ENCODE assay signal across 11 cellular contexts in genomic region chr17:1764705-1765104, GRCh38. TPM values are rescaled to one million over a fixed set of nuclear protein-coding genes. Genes with fewer than 3 reads are reported as not detected.
A peak's percentile ranks its signal among the peaks of the same experiment; 100 is the strongest.
DNase-seq lines count a peak whose midpoint lies in the region; ATAC-seq, FAIRE-seq and TF ChIP-seq lines count a peak whose summit lies in the region.
"Not testable (repeated sequence)": the region's sequence is repeated elsewhere in the genome, so short reads cannot be mapped to it uniquely, and the experiment has no call there.
"Had no signal": no experiment of that assay in that cellular context is flagged by ENCODE, and none has a peak within 500 bp of the region (broad histone marks: within the 10 kb centered on the region; RNA-seq: fewer than 3 reads in every experiment).

No MANE protein-coding gene starts in this region.

- not testable (repeated sequence) for H3K9me2 ChIP-seq in Loucy (replicated peaks; ENCODE audit: low read depth, low read length)

- ATAC-seq in HepG2: not testable (repeated sequence)

- H3K27ac ChIP-seq in ascending aorta: peak overlapping the region; percentile 59 to 69
- H3K27ac ChIP-seq in esophagus muscularis mucosa (replicated peaks in 1 of 4): peak overlapping the region; percentile 77 to 81 (median 80)
- H3K27ac ChIP-seq in HepG2 (ENCODE audit: extremely low read length, insufficient read depth, low read length): peak overlapping the region; percentile 99
- peak overlapping the region; percentile 98 for H3K27ac ChIP-seq in subcutaneous abdominal adipose tissue (ENCODE audit: low read depth, low read length)

- H3K4me2 ChIP-seq in Loucy (ENCODE audit: low read depth, low read length, poor library complexity, severe bottlenecking) (peak overlapping the region; percentile 1), HepG2 (ENCODE audit: low read depth, low read length) (peak overlapping the region; percentile 79)

- H3K36me3 Mint-ChIP-seq in activated CD4-positive, alpha-beta T cell treated with anti-CD3 and anti-CD28 coated beads, Interleukin-2, amount 10 ng/mL, durations not matched to agents 24 days and 14 days (ENCODE audit: low read depth); osteocyte (ENCODE audit: unreplicated experiment): not testable (repeated sequence)

- H3K4me1 Mint-ChIP-seq in activated CD4-positive, alpha-beta T cell treated with anti-CD3 and anti-CD28 coated beads, Interleukin-2, amount 10 ng/mL, durations not matched to agents 24 days and 14 days: peaks cover 25% of the 10 kb centered on the region
- peaks cover 43% of the 10 kb centered on the region for H3K4me1 Mint-ChIP-seq in osteocyte (ENCODE audit: unreplicated experiment)

- not testable (repeated sequence) for DNase-seq in AG10803 (ENCODE audit: low read depth); activated CD4-positive, alpha-beta T cell treated with anti-CD3 and anti-CD28 coated beads, Interleukin-2, amount 10 ng/mL, durations not matched to agents 24 days and 14 days; ascending aorta (ENCODE audit: low spot score in 2 of 2); esophagus muscularis mucosa (ENCODE audit: extremely low spot score); HepG2 (ENCODE audit: low spot score); osteocyte (ENCODE audit: extremely low spot score, unreplicated experiment)

- POLR2A ChIA-PET in HepG2 (lab: Yijun Ruan, JAX): interaction anchor here (1.2 to 13.7 kb wide), 10 partner anchors 12 to 65 kb away, joined by 7 to 480 read pairs (median 80); partner anchors contain the start of genes RPA1, SERPINF2, SMYD4 and WDR81

- CTCF ChIA-PET in HepG2 (lab: Yijun Ruan, JAX; ENCODE audit: low intra/inter-chr PET ratio, low total read pairs): not testable (repeated sequence)

- H3K4me3 ChIP-seq in AG10803 (ENCODE audit: low read length) (peak overlapping the region; percentile 73; the same call in 1 of the 2 replicates), esophagus muscularis mucosa (peak overlapping the region in 1 of 4 donors; percentile 48), HepG2 (replicated peaks in 1 of 3; ENCODE audit: insufficient read depth in 1 of 3, low read depth in 2 of 3, low read length in 3 of 3) (peak overlapping the region in 1 of 3 experiments; percentile 88; a peak in 1 of 6 replicates), subcutaneous abdominal adipose tissue (ENCODE audit: low read depth in 1 of 5, low read length in 5 of 5) (peak overlapping the region in 2 of 5 donors; percentile 67 to 84)
- not testable (repeated sequence) for H3K4me3 ChIP-seq in Loucy (ENCODE audit: low read length, poor library complexity, severe bottlenecking); ascending aorta

- H3K36me3 ChIP-seq in Loucy (ENCODE audit: insufficient read depth, low read length); ascending aorta; esophagus muscularis mucosa: not testable (repeated sequence)
- peaks cover 6 to 12% of the 10 kb centered on the region in 2 experiments; a peak in 4 of 5 replicates for H3K36me3 ChIP-seq in HepG2 (replicated peaks in 1 of 2; ENCODE audit: control insufficient read depth in 1 of 2, insufficient read depth in 2 of 2, low read length in 2 of 2)
- peaks cover 0 to 13% (median 9%) of the 10 kb centered on the region in 5 donors for H3K36me3 ChIP-seq in subcutaneous abdominal adipose tissue (ENCODE audit: control insufficient read depth in 5 of 5, insufficient read depth in 5 of 5, low read length in 5 of 5)

- not testable (repeated sequence) for H3K79me2 ChIP-seq in Loucy (ENCODE audit: insufficient read depth, low read length)
- H3K79me2 ChIP-seq in HepG2 (ENCODE audit: insufficient read depth, low read length): peaks cover 32% of the 10 kb centered on the region

- intact Hi-C loops in activated CD4-positive, alpha-beta T cell treated with anti-CD3 and anti-CD28 coated beads, Interleukin-2, amount 10 ng/mL, durations not matched to agents 24 days and 14 days (cut with micrococcal nuclease): loop anchor here (5.0 kb wide), 1 partner anchor 42 kb away; the partner anchor contains the start of gene WDR81
- intact Hi-C loops in ascending aorta (cut with DNase I); esophagus muscularis mucosa (cut with DNase I); HepG2 (cut with micrococcal nuclease; ENCODE audit: unreplicated experiment): not testable (repeated sequence)

- not testable (repeated sequence) for TF ChIP-seq RAD21 in HepG2 (CRISPR knock-in tag; IDR thresholded peaks at IDR 0.05)

- not testable (repeated sequence) for H4K20me1 ChIP-seq in Loucy (ENCODE audit: insufficient read depth, low read length, poor library complexity, severe bottlenecking); HepG2 (ENCODE audit: insufficient read depth, low read length)

- not testable (repeated sequence) for H3K4me1 ChIP-seq in Loucy (ENCODE audit: insufficient read depth, low read length, poor library complexity, severe bottlenecking); ascending aorta
- peaks cover 17 to 45% (median 42%) of the 10 kb centered on the region in 4 donors for H3K4me1 ChIP-seq in esophagus muscularis mucosa
- H3K4me1 ChIP-seq in HepG2 (ENCODE audit: insufficient read depth, low read length): peaks cover 69% of the 10 kb centered on the region
- H3K4me1 ChIP-seq in subcutaneous abdominal adipose tissue (ENCODE audit: control insufficient read depth in 5 of 5, insufficient read depth in 5 of 5, low read length in 5 of 5): peaks cover 8 to 63% (median 52%) of the 10 kb centered on the region in 5 donors

- WGBS in esophagus muscularis mucosa: 79% methylated on average over 7 of the region's 7 CpGs
- 99% methylated on average over 7 of the region's 7 CpGs for WGBS in HepG2 (ENCODE audit: low lambda C conversion rate)

- not testable (repeated sequence) for TF ChIP-seq POLR2A in esophagus muscularis mucosa (IDR thresholded peaks at IDR 0.05; ENCODE audit: low read depth); HepG2 (IDR thresholded peaks at IDR 0.05; ENCODE audit: insufficient read depth in 1 of 2, low read depth in 2 of 2, low read length in 2 of 2)

- not testable (repeated sequence) for H3K27me3 Mint-ChIP-seq in activated CD4-positive, alpha-beta T cell treated with anti-CD3 and anti-CD28 coated beads, Interleukin-2, amount 10 ng/mL, durations not matched to agents 24 days and 14 days; osteocyte (ENCODE audit: unreplicated experiment)

- not testable (repeated sequence) for H3K27me3 ChIP-seq in Loucy (ENCODE audit: insufficient read depth, low read length, poor library complexity, severe bottlenecking); ascending aorta; HepG2 (ENCODE audit: control insufficient read depth in 1 of 2, insufficient read depth in 2 of 2, low read length in 2 of 2); subcutaneous abdominal adipose tissue (ENCODE audit: control insufficient read depth in 5 of 5, insufficient read depth in 4 of 5, low read length in 5 of 5)
- peaks cover 0 to 44% (median 0%) of the 10 kb centered on the region in 4 donors for H3K27me3 ChIP-seq in esophagus muscularis mucosa

- FAIRE-seq in HepG2 (lab: Jason Lieb, UNC): not testable (repeated sequence)

- not testable (repeated sequence) for TF ChIP-seq CTCF in AG10803 (conservative IDR thresholded peaks at IDR 0.05; ENCODE audit: low read length); Loucy (conservative IDR thresholded peaks at IDR 0.05; ENCODE audit: low read length); ascending aorta (IDR thresholded peaks at IDR 0.05); esophagus muscularis mucosa (IDR thresholded peaks at IDR 0.05); HepG2 (CRISPR knock-in tag; IDR thresholded peaks at IDR 0.05); osteocyte (IDR thresholded peaks at IDR 0.05)

- H3K9me3 ChIP-seq in Loucy (ENCODE audit: insufficient read depth, low read depth, low read length); ascending aorta; esophagus muscularis mucosa; HepG2 (ENCODE audit: low read length); subcutaneous abdominal adipose tissue (ENCODE audit: control insufficient read depth in 5 of 5, low read length in 5 of 5): not testable (repeated sequence)

- H3K9ac ChIP-seq in Loucy (ENCODE audit: low read depth, low read length, poor library complexity, severe bottlenecking); HepG2 (ENCODE audit: insufficient read depth, low read depth, low read length): not testable (repeated sequence)
- H3K9ac ChIP-seq in subcutaneous abdominal adipose tissue (ENCODE audit: low read length in 5 of 5): peak overlapping the region in 3 of 5 donors; percentile 43 to 89 (median 56)

- not testable (repeated sequence) for H3F3A ChIP-seq in Loucy (ENCODE audit: low read depth)

- in situ Hi-C loops in HepG2 (cut with HindIII; ENCODE audit: extremely low pct_ligation_motif_present, low pct_unique_long_range_greater_than_20kb): loop anchor here (5.0 kb wide), 1 partner anchor 47 kb away; no protein-coding TSS in a partner anchor

- BruUV-seq in HepG2 (replicated peaks; lab: Mats Ljungman, UMichigan): not testable (repeated sequence)

- peak overlapping the region; percentile 61 for H3K4me3 Mint-ChIP-seq in activated CD4-positive, alpha-beta T cell treated with anti-CD3 and anti-CD28 coated beads, Interleukin-2, amount 10 ng/mL, durations not matched to agents 24 days and 14 days
- H3K4me3 Mint-ChIP-seq in osteocyte (ENCODE audit: unreplicated experiment): not testable (repeated sequence)

- TF ChIP-seq EP300 in esophagus muscularis mucosa (IDR thresholded peaks at IDR 0.05); HepG2 (IDR thresholded peaks at IDR 0.05; ENCODE audit: low read depth in 2 of 2, low read length in 2 of 2); HepG2 (CRISPR knock-in tag; IDR thresholded peaks at IDR 0.05; ENCODE audit: borderline replicate concordance): not testable (repeated sequence)

- not testable (repeated sequence) for H3K9me3 Mint-ChIP-seq in activated CD4-positive, alpha-beta T cell treated with anti-CD3 and anti-CD28 coated beads, Interleukin-2, amount 10 ng/mL, durations not matched to agents 24 days and 14 days; osteocyte (ENCODE audit: unreplicated experiment)

- H2AFZ ChIP-seq in Loucy (ENCODE audit: low read length): 0 out of 2 replicates have a peak overlapping the region, but pooled peaks have one; percentile 19
- H2AFZ ChIP-seq in HepG2 (ENCODE audit: low read length): not testable (repeated sequence)

- H3K27ac Mint-ChIP-seq in activated CD4-positive, alpha-beta T cell treated with anti-CD3 and anti-CD28 coated beads, Interleukin-2, amount 10 ng/mL, durations not matched to agents 24 days and 14 days: peak overlapping the region; percentile 79
- H3K27ac Mint-ChIP-seq in osteocyte (ENCODE audit: unreplicated experiment): peak overlapping the region; percentile 88

RNA-seq across cellular contexts. Expression of gene SERPINF1, which starts 2.8 kb away (rescaled TPM):
- not detected in 2 replicates for total RNA-seq in activated CD4-positive, alpha-beta T cell treated with anti-CD3 and anti-CD28 coated beads, Interleukin-2, amount 10 ng/mL, durations not matched to agents 24 days and 14 days
- total RNA-seq in ascending aorta: 604 TPM
- total RNA-seq in esophagus muscularis mucosa: 100 to 1,000 TPM; 177 to 464 (median 330) TPM
- total RNA-seq in HepG2 (2016; rRNA removed; fragmentation: Illumina TruSeq; extraction: Trizol): 418 and 853 TPM in 2 replicates
- 177 and 189 TPM in 2 replicates for total RNA-seq in HepG2 (2016; cell fraction: cytosol; rRNA removed; fragmentation: Illumina TruSeq; extraction: Trizol; ENCODE audit: low read depth)
- total RNA-seq in HepG2 (2016; cell fraction: insoluble cytoplasmic fraction; rRNA removed; fragmentation: Illumina TruSeq; extraction: Trizol): 427 and 844 TPM in 2 replicates
- 209 and 251 TPM in 2 replicates for total RNA-seq in HepG2 (2016; cell fraction: membrane; rRNA removed; fragmentation: Illumina TruSeq; extraction: Trizol)
- 690 and 808 TPM in 2 replicates for total RNA-seq in HepG2 (2016; cell fraction: nucleus; rRNA removed; fragmentation: Illumina TruSeq; extraction: Trizol)
- 2,101 and 2,733 TPM in 2 replicates for polyA plus RNA-seq in HepG2 (2011; rRNA removed)
- polyA plus RNA-seq in HepG2 (2011; cell fraction: cytosol; rRNA removed): 2,219 and 2,408 TPM in 2 replicates
- 1,095 and 1,323 TPM in 2 replicates for polyA plus RNA-seq in HepG2 (2011; cell fraction: nucleus; rRNA removed)
- 624 and 785 TPM in 2 replicates for polyA plus RNA-seq in HepG2 (2012)
- 255 and 290 TPM in 2 replicates for polyA plus RNA-seq in HepG2 (2016; cell fraction: cytosol; fragmentation: Illumina TruSeq; extraction: Trizol; ENCODE audit: low read depth)
- polyA plus RNA-seq in HepG2 (2016; cell fraction: insoluble cytoplasmic fraction; fragmentation: Illumina TruSeq; extraction: Trizol; ENCODE audit: low read depth): 625 and 642 TPM in 2 replicates
- polyA plus RNA-seq in HepG2 (2016; cell fraction: membrane; fragmentation: Illumina TruSeq; extraction: Trizol; ENCODE audit: low read depth): 280 and 299 TPM in 2 replicates
- 1,428 and 1,667 TPM in 2 replicates for polyA plus RNA-seq in HepG2 (2016; cell fraction: nucleus; fragmentation: Illumina TruSeq; extraction: Trizol; ENCODE audit: insufficient read depth, low read depth)
- 1.4 and 887 TPM in 2 replicates for polyA minus RNA-seq in HepG2 (2011; rRNA and poly(A)+ RNA removed; ENCODE audit: low replicate concordance)
- polyA minus RNA-seq in HepG2 (2011; cell fraction: cytosol; rRNA and poly(A)+ RNA removed): 345 and 528 TPM in 2 replicates
- polyA minus RNA-seq in HepG2 (2011; cell fraction: nucleus; rRNA and poly(A)+ RNA removed): 167 and 268 TPM in 2 replicates
- 164 and 175 TPM in 2 replicates for total RNA-seq in osteocyte
- total RNA-seq: OCI-LY7, SJSA1 had no signal

RNA-seq across cellular contexts. Expression of gene SERPINF2, which starts 22.0 kb away (rescaled TPM):
- 0.12 and 0.16 TPM in 2 replicates for total RNA-seq in activated CD4-positive, alpha-beta T cell treated with anti-CD3 and anti-CD28 coated beads, Interleukin-2, amount 10 ng/mL, durations not matched to agents 24 days and 14 days
- total RNA-seq in ascending aorta: 20.6 TPM
- total RNA-seq in esophagus muscularis mucosa: 1 to 10 TPM; 2.4 to 7.5 (median 3.4) TPM
- total RNA-seq in HepG2 (2016; rRNA removed; fragmentation: Illumina TruSeq; extraction: Trizol): 123 and 309 TPM in 2 replicates
- 43.1 and 45.3 TPM in 2 replicates for total RNA-seq in HepG2 (2016; cell fraction: cytosol; rRNA removed; fragmentation: Illumina TruSeq; extraction: Trizol; ENCODE audit: low read depth)
- total RNA-seq in HepG2 (2016; cell fraction: insoluble cytoplasmic fraction; rRNA removed; fragmentation: Illumina TruSeq; extraction: Trizol): 113 and 316 TPM in 2 replicates
- total RNA-seq in HepG2 (2016; cell fraction: membrane; rRNA removed; fragmentation: Illumina TruSeq; extraction: Trizol): 90.4 and 105 TPM in 2 replicates
- total RNA-seq in HepG2 (2016; cell fraction: nucleus; rRNA removed; fragmentation: Illumina TruSeq; extraction: Trizol): 243 and 286 TPM in 2 replicates
- 548 and 871 TPM in 2 replicates for polyA plus RNA-seq in HepG2 (2011; rRNA removed)
- 573 and 676 TPM in 2 replicates for polyA plus RNA-seq in HepG2 (2011; cell fraction: cytosol; rRNA removed)
- polyA plus RNA-seq in HepG2 (2011; cell fraction: nucleus; rRNA removed): 1,260 and 1,369 TPM in 2 replicates
- 401 and 511 TPM in 2 replicates for polyA plus RNA-seq in HepG2 (2012)
- 58.6 and 61.9 TPM in 2 replicates for polyA plus RNA-seq in HepG2 (2016; cell fraction: cytosol; fragmentation: Illumina TruSeq; extraction: Trizol; ENCODE audit: low read depth)
- 142 and 163 TPM in 2 replicates for polyA plus RNA-seq in HepG2 (2016; cell fraction: insoluble cytoplasmic fraction; fragmentation: Illumina TruSeq; extraction: Trizol; ENCODE audit: low read depth)
- polyA plus RNA-seq in HepG2 (2016; cell fraction: membrane; fragmentation: Illumina TruSeq; extraction: Trizol; ENCODE audit: low read depth): 96.0 and 97.4 TPM in 2 replicates
- 572 and 581 TPM in 2 replicates for polyA plus RNA-seq in HepG2 (2016; cell fraction: nucleus; fragmentation: Illumina TruSeq; extraction: Trizol; ENCODE audit: insufficient read depth, low read depth)
- polyA minus RNA-seq in HepG2 (2011; rRNA and poly(A)+ RNA removed; ENCODE audit: low replicate concordance): 1.3 and 600 TPM in 2 replicates
- polyA minus RNA-seq in HepG2 (2011; cell fraction: cytosol; rRNA and poly(A)+ RNA removed): 283 and 408 TPM in 2 replicates
- 211 and 291 TPM in 2 replicates for polyA minus RNA-seq in HepG2 (2011; cell fraction: nucleus; rRNA and poly(A)+ RNA removed)
- total RNA-seq in osteocyte: 0.38 and 0.50 TPM in 2 replicates
- total RNA-seq: SJSA1, temporal lobe had no signal

RNA-seq across cellular contexts. Expression of gene WDR81, which starts 40.2 kb away (rescaled TPM):
- total RNA-seq in activated CD4-positive, alpha-beta T cell treated with anti-CD3 and anti-CD28 coated beads, Interleukin-2, amount 10 ng/mL, durations not matched to agents 24 days and 14 days: 17.6 and 18.3 TPM in 2 replicates
- 70.4 TPM for total RNA-seq in ascending aorta
- 10 to 100 TPM; 25.7 to 40.8 (median 32.1) TPM for total RNA-seq in esophagus muscularis mucosa
- total RNA-seq in HepG2 (2016; rRNA removed; fragmentation: Illumina TruSeq; extraction: Trizol): 12.5 and 16.7 TPM in 2 replicates
- 3.6 and 3.9 TPM in 2 replicates for total RNA-seq in HepG2 (2016; cell fraction: cytosol; rRNA removed; fragmentation: Illumina TruSeq; extraction: Trizol; ENCODE audit: low read depth)
- 9.9 and 18.3 TPM in 2 replicates for total RNA-seq in HepG2 (2016; cell fraction: insoluble cytoplasmic fraction; rRNA removed; fragmentation: Illumina TruSeq; extraction: Trizol)
- 5.3 and 6.1 TPM in 2 replicates for total RNA-seq in HepG2 (2016; cell fraction: membrane; rRNA removed; fragmentation: Illumina TruSeq; extraction: Trizol)
- 16.0 and 19.6 TPM in 2 replicates for total RNA-seq in HepG2 (2016; cell fraction: nucleus; rRNA removed; fragmentation: Illumina TruSeq; extraction: Trizol)
- 9.1 and 15.1 TPM in 2 replicates for polyA plus RNA-seq in HepG2 (2011; rRNA removed)
- polyA plus RNA-seq in HepG2 (2011; cell fraction: cytosol; rRNA removed): 6.4 and 10.5 TPM in 2 replicates
- polyA plus RNA-seq in HepG2 (2011; cell fraction: nucleus; rRNA removed): 60.8 and 75.3 TPM in 2 replicates
- polyA plus RNA-seq in HepG2 (2012): 8.5 and 12.5 TPM in 2 replicates
- 1.8 and 2.2 TPM in 2 replicates for polyA plus RNA-seq in HepG2 (2016; cell fraction: cytosol; fragmentation: Illumina TruSeq; extraction: Trizol; ENCODE audit: low read depth)
- polyA plus RNA-seq in HepG2 (2016; cell fraction: insoluble cytoplasmic fraction; fragmentation: Illumina TruSeq; extraction: Trizol; ENCODE audit: low read depth): 10.4 and 13.7 TPM in 2 replicates
- 3.1 and 3.3 TPM in 2 replicates for polyA plus RNA-seq in HepG2 (2016; cell fraction: membrane; fragmentation: Illumina TruSeq; extraction: Trizol; ENCODE audit: low read depth)
- 42.6 and 43.3 TPM in 2 replicates for polyA plus RNA-seq in HepG2 (2016; cell fraction: nucleus; fragmentation: Illumina TruSeq; extraction: Trizol; ENCODE audit: insufficient read depth, low read depth)
- 15.7 and 46.8 TPM in 2 replicates for polyA minus RNA-seq in HepG2 (2011; rRNA and poly(A)+ RNA removed; ENCODE audit: low replicate concordance)
- polyA minus RNA-seq in HepG2 (2011; cell fraction: cytosol; rRNA and poly(A)+ RNA removed): 13.4 and 15.0 TPM in 2 replicates
- polyA minus RNA-seq in HepG2 (2011; cell fraction: nucleus; rRNA and poly(A)+ RNA removed): 18.0 and 22.3 TPM in 2 replicates
- total RNA-seq in osteocyte: 30.8 and 33.3 TPM in 2 replicates

RNA-seq across cellular contexts. Expression of gene TLCD2, which starts 54.5 kb away (rescaled TPM):
- total RNA-seq in activated CD4-positive, alpha-beta T cell treated with anti-CD3 and anti-CD28 coated beads, Interleukin-2, amount 10 ng/mL, durations not matched to agents 24 days and 14 days: 0.07 and 0.14 TPM in 2 replicates
- total RNA-seq in ascending aorta: 7.5 TPM
- 1 to 10 TPM; 4.6 to 7.7 (median 5.5) TPM for total RNA-seq in esophagus muscularis mucosa
- total RNA-seq in HepG2 (2016; rRNA removed; fragmentation: Illumina TruSeq; extraction: Trizol): 0.84 and 1.1 TPM in 2 replicates
- 0.26 and 0.40 TPM in 2 replicates for total RNA-seq in HepG2 (2016; cell fraction: cytosol; rRNA removed; fragmentation: Illumina TruSeq; extraction: Trizol; ENCODE audit: low read depth)
- 0.92 and 1.3 TPM in 2 replicates for total RNA-seq in HepG2 (2016; cell fraction: insoluble cytoplasmic fraction; rRNA removed; fragmentation: Illumina TruSeq; extraction: Trizol)
- 0.86 and 1.1 TPM in 2 replicates for total RNA-seq in HepG2 (2016; cell fraction: membrane; rRNA removed; fragmentation: Illumina TruSeq; extraction: Trizol)
- total RNA-seq in HepG2 (2016; cell fraction: nucleus; rRNA removed; fragmentation: Illumina TruSeq; extraction: Trizol): 0.84 and 0.94 TPM in 2 replicates
- polyA plus RNA-seq in HepG2 (2011; rRNA removed): 0.90 and 1.2 TPM in 2 replicates
- polyA plus RNA-seq in HepG2 (2011; cell fraction: cytosol; rRNA removed): 0.56 and 0.73 TPM in 2 replicates
- 0.92 and 1.4 TPM in 2 replicates for polyA plus RNA-seq in HepG2 (2011; cell fraction: nucleus; rRNA removed)
- 0.78 and 1.3 TPM in 2 replicates for polyA plus RNA-seq in HepG2 (2012)
- 0.23 and 0.25 TPM in 2 replicates for polyA plus RNA-seq in HepG2 (2016; cell fraction: cytosol; fragmentation: Illumina TruSeq; extraction: Trizol; ENCODE audit: low read depth)
- 0.71 and 0.74 TPM in 2 replicates for polyA plus RNA-seq in HepG2 (2016; cell fraction: insoluble cytoplasmic fraction; fragmentation: Illumina TruSeq; extraction: Trizol; ENCODE audit: low read depth)
- 0.47 and 0.49 TPM in 2 replicates for polyA plus RNA-seq in HepG2 (2016; cell fraction: membrane; fragmentation: Illumina TruSeq; extraction: Trizol; ENCODE audit: low read depth)
- polyA plus RNA-seq in HepG2 (2016; cell fraction: nucleus; fragmentation: Illumina TruSeq; extraction: Trizol; ENCODE audit: insufficient read depth, low read depth): 1.4 and 1.5 TPM in 2 replicates
- polyA minus RNA-seq in HepG2 (2011; rRNA and poly(A)+ RNA removed; ENCODE audit: low replicate concordance): 1.6 and 2.6 TPM in 2 replicates
- polyA minus RNA-seq in HepG2 (2011; cell fraction: cytosol; rRNA and poly(A)+ RNA removed): 0.53 and 1.3 TPM in 2 replicates
- polyA minus RNA-seq in HepG2 (2011; cell fraction: nucleus; rRNA and poly(A)+ RNA removed): 1.3 and 1.6 TPM in 2 replicates
- 4.2 and 4.7 TPM in 2 replicates for total RNA-seq in osteocyte
- total RNA-seq: OCI-LY7 had no signal

Comparison
In these comparisons a context has a peak if more than half of its experiments do, and no peak if none do; other contexts are left out.
1. RNA of gene SERPINF1, which starts 2.8 kb away (total RNA-seq): 177 to 853 TPM in HepG2, 604 TPM in ascending aorta (single experiment), 177 to 464 TPM in esophagus muscularis mucosa and 164 to 175 TPM in osteocyte; not detected in activated CD4-positive, alpha-beta T cell treated with anti-CD3 and anti-CD28 coated beads, Interleukin-2, amount 10 ng/mL, durations not matched to agents 24 days and 14 days; every median in the first group is over 100 times any median in the second.
2. Peak in every context shown above with its lines, with median percentiles within 50 percentile points of each other: H3K27ac ChIP-seq.